1 cellular context compared by ENCODE assay signal in the genomic region with DNA sequence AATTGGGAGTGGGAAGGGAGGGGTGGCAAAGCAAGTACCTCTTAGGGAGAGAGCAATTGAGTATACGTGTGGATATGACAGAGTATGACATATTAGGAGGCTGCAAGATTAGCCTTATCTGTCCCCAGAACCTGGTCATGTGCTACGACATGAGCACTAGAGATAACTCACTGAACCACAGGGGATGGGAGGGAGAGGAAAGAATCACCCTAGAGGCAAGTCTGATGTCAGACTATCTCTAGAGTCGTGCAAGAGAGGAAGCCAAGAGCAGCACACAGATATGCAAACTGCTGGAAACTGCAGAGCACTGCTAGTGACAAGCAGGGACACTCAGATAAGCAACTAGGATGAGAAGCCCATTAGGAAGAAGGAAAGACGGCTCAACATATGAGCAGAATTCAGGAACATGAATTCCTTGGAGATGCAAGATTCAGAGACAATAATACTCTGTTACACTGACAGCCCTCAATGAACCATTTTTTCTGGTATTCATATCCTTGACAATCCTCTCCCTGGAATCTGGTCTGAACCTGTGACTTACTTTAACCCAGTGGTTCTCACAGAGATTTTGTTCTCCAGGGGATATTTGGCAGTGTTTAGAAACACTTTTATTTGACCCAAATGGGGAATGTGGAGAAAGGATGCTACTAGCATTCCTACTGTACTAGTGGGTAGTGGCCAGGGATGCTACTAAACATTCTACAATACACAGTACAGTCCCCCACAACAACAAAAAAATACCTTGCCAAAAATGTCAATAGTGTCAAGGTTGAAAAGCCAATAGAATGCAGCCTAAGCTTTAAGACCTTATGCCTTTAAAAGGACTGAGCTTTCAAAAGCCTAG.
TF ChIP-seq lines count a peak whose summit lies in the region.

No MANE protein-coding gene starts in this region.

TF ChIP-seq in K562, 482 proteins besides CTCF, POLR2A, EP300 and RAD21 (continued from another document and continues in another):
- TF ChIP-seq, protein P1, sequence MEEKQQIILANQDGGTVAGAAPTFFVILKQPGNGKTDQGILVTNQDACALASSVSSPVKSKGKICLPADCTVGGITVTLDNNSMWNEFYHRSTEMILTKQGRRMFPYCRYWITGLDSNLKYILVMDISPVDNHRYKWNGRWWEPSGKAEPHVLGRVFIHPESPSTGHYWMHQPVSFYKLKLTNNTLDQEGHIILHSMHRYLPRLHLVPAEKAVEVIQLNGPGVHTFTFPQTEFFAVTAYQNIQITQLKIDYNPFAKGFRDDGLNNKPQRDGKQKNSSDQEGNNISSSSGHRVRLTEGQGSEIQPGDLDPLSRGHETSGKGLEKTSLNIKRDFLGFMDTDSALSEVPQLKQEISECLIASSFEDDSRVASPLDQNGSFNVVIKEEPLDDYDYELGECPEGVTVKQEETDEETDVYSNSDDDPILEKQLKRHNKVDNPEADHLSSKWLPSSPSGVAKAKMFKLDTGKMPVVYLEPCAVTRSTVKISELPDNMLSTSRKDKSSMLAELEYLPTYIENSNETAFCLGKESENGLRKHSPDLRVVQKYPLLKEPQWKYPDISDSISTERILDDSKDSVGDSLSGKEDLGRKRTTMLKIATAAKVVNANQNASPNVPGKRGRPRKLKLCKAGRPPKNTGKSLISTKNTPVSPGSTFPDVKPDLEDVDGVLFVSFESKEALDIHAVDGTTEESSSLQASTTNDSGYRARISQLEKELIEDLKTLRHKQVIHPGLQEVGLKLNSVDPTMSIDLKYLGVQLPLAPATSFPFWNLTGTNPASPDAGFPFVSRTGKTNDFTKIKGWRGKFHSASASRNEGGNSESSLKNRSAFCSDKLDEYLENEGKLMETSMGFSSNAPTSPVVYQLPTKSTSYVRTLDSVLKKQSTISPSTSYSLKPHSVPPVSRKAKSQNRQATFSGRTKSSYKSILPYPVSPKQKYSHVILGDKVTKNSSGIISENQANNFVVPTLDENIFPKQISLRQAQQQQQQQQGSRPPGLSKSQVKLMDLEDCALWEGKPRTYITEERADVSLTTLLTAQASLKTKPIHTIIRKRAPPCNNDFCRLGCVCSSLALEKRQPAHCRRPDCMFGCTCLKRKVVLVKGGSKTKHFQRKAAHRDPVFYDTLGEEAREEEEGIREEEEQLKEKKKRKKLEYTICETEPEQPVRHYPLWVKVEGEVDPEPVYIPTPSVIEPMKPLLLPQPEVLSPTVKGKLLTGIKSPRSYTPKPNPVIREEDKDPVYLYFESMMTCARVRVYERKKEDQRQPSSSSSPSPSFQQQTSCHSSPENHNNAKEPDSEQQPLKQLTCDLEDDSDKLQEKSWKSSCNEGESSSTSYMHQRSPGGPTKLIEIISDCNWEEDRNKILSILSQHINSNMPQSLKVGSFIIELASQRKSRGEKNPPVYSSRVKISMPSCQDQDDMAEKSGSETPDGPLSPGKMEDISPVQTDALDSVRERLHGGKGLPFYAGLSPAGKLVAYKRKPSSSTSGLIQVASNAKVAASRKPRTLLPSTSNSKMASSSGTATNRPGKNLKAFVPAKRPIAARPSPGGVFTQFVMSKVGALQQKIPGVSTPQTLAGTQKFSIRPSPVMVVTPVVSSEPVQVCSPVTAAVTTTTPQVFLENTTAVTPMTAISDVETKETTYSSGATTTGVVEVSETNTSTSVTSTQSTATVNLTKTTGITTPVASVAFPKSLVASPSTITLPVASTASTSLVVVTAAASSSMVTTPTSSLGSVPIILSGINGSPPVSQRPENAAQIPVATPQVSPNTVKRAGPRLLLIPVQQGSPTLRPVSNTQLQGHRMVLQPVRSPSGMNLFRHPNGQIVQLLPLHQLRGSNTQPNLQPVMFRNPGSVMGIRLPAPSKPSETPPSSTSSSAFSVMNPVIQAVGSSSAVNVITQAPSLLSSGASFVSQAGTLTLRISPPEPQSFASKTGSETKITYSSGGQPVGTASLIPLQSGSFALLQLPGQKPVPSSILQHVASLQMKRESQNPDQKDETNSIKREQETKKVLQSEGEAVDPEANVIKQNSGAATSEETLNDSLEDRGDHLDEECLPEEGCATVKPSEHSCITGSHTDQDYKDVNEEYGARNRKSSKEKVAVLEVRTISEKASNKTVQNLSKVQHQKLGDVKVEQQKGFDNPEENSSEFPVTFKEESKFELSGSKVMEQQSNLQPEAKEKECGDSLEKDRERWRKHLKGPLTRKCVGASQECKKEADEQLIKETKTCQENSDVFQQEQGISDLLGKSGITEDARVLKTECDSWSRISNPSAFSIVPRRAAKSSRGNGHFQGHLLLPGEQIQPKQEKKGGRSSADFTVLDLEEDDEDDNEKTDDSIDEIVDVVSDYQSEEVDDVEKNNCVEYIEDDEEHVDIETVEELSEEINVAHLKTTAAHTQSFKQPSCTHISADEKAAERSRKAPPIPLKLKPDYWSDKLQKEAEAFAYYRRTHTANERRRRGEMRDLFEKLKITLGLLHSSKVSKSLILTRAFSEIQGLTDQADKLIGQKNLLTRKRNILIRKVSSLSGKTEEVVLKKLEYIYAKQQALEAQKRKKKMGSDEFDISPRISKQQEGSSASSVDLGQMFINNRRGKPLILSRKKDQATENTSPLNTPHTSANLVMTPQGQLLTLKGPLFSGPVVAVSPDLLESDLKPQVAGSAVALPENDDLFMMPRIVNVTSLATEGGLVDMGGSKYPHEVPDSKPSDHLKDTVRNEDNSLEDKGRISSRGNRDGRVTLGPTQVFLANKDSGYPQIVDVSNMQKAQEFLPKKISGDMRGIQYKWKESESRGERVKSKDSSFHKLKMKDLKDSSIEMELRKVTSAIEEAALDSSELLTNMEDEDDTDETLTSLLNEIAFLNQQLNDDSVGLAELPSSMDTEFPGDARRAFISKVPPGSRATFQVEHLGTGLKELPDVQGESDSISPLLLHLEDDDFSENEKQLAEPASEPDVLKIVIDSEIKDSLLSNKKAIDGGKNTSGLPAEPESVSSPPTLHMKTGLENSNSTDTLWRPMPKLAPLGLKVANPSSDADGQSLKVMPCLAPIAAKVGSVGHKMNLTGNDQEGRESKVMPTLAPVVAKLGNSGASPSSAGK (IDR thresholded peaks at IDR 0.05), result no peak
- TF ChIP-seq PML (IDR thresholded peaks at IDR 0.05; ENCODE audit: low read length) (peak; percentile 100), BMI1 (IDR thresholded peaks at IDR 0.05; ENCODE audit: low read length) (no peak), MCM2 (IDR thresholded peaks at IDR 0.05; ENCODE audit: low read depth) (no peak), CBFA2T2 (conservative IDR thresholded peaks at IDR 0.05) (peak; percentile 100), PHF8 (IDR thresholded peaks at IDR 0.05; ENCODE audit: borderline replicate concordance, low read length) (no peak), ZNF695 (CRISPR knock-in tag; IDR thresholded peaks at IDR 0.05) (no peak), CBFA2T3 (IDR thresholded peaks at IDR 0.05) (peak; percentile 100), POLR3G (IDR thresholded peaks at IDR 0.05; ENCODE audit: extremely low read depth, insufficient read length, insufficient replicate concordance) (no peak), ZNF717 (CRISPR knock-in tag; IDR thresholded peaks at IDR 0.05) (no peak), TEAD1 (CRISPR knock-in tag; IDR thresholded peaks at IDR 0.05) (peak; percentile 77 to 96; a peak in 3 of 4 replicates), ZNF282 (CRISPR knock-in tag; IDR thresholded peaks at IDR 0.05) (no peak), RBFOX2 (IDR thresholded peaks at IDR 0.05; ENCODE audit: low read depth, low read length) (peak; percentile 42; the same call in 1 of the 2 replicates), SIX5 (IDR thresholded peaks at IDR 0.05; ENCODE audit: borderline replicate concordance in 1 of 2, insufficient read depth in 1 of 2, low read depth in 1 of 2, low read length in 2 of 2) (no peak), ZBTB8A (IDR thresholded peaks at IDR 0.05; ENCODE audit: partially characterized antibody) (no peak)
- TF ChIP-seq, protein P2, sequence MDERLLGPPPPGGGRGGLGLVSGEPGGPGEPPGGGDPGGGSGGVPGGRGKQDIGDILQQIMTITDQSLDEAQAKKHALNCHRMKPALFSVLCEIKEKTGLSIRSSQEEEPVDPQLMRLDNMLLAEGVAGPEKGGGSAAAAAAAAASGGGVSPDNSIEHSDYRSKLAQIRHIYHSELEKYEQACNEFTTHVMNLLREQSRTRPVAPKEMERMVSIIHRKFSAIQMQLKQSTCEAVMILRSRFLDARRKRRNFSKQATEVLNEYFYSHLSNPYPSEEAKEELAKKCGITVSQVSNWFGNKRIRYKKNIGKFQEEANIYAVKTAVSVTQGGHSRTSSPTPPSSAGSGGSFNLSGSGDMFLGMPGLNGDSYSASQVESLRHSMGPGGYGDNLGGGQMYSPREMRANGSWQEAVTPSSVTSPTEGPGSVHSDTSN (CRISPR knock-in tag; IDR thresholded peaks at IDR 0.05; ENCODE audit: low read depth), result no peak
- TF ChIP-seq, protein P2 (tag; conservative IDR thresholded peaks at IDR 0.05; ENCODE audit: low read depth), result peak; percentile 99
- TF ChIP-seq, protein P3, sequence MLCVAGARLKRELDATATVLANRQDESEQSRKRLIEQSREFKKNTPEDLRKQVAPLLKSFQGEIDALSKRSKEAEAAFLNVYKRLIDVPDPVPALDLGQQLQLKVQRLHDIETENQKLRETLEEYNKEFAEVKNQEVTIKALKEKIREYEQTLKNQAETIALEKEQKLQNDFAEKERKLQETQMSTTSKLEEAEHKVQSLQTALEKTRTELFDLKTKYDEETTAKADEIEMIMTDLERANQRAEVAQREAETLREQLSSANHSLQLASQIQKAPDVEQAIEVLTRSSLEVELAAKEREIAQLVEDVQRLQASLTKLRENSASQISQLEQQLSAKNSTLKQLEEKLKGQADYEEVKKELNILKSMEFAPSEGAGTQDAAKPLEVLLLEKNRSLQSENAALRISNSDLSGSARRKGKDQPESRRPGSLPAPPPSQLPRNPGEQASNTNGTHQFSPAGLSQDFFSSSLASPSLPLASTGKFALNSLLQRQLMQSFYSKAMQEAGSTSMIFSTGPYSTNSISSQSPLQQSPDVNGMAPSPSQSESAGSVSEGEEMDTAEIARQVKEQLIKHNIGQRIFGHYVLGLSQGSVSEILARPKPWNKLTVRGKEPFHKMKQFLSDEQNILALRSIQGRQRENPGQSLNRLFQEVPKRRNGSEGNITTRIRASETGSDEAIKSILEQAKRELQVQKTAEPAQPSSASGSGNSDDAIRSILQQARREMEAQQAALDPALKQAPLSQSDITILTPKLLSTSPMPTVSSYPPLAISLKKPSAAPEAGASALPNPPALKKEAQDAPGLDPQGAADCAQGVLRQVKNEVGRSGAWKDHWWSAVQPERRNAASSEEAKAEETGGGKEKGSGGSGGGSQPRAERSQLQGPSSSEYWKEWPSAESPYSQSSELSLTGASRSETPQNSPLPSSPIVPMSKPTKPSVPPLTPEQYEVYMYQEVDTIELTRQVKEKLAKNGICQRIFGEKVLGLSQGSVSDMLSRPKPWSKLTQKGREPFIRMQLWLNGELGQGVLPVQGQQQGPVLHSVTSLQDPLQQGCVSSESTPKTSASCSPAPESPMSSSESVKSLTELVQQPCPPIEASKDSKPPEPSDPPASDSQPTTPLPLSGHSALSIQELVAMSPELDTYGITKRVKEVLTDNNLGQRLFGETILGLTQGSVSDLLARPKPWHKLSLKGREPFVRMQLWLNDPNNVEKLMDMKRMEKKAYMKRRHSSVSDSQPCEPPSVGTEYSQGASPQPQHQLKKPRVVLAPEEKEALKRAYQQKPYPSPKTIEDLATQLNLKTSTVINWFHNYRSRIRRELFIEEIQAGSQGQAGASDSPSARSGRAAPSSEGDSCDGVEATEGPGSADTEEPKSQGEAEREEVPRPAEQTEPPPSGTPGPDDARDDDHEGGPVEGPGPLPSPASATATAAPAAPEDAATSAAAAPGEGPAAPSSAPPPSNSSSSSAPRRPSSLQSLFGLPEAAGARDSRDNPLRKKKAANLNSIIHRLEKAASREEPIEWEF (CRISPR knock-in tag; IDR thresholded peaks at IDR 0.05), result peak; percentile 94
- TF ChIP-seq, protein P4, sequence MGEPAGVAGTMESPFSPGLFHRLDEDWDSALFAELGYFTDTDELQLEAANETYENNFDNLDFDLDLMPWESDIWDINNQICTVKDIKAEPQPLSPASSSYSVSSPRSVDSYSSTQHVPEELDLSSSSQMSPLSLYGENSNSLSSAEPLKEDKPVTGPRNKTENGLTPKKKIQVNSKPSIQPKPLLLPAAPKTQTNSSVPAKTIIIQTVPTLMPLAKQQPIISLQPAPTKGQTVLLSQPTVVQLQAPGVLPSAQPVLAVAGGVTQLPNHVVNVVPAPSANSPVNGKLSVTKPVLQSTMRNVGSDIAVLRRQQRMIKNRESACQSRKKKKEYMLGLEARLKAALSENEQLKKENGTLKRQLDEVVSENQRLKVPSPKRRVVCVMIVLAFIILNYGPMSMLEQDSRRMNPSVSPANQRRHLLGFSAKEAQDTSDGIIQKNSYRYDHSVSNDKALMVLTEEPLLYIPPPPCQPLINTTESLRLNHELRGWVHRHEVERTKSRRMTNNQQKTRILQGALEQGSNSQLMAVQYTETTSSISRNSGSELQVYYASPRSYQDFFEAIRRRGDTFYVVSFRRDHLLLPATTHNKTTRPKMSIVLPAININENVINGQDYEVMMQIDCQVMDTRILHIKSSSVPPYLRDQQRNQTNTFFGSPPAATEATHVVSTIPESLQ (CRISPR knock-in tag; IDR thresholded peaks at IDR 0.05), result no peak
- TF ChIP-seq, protein P5, sequence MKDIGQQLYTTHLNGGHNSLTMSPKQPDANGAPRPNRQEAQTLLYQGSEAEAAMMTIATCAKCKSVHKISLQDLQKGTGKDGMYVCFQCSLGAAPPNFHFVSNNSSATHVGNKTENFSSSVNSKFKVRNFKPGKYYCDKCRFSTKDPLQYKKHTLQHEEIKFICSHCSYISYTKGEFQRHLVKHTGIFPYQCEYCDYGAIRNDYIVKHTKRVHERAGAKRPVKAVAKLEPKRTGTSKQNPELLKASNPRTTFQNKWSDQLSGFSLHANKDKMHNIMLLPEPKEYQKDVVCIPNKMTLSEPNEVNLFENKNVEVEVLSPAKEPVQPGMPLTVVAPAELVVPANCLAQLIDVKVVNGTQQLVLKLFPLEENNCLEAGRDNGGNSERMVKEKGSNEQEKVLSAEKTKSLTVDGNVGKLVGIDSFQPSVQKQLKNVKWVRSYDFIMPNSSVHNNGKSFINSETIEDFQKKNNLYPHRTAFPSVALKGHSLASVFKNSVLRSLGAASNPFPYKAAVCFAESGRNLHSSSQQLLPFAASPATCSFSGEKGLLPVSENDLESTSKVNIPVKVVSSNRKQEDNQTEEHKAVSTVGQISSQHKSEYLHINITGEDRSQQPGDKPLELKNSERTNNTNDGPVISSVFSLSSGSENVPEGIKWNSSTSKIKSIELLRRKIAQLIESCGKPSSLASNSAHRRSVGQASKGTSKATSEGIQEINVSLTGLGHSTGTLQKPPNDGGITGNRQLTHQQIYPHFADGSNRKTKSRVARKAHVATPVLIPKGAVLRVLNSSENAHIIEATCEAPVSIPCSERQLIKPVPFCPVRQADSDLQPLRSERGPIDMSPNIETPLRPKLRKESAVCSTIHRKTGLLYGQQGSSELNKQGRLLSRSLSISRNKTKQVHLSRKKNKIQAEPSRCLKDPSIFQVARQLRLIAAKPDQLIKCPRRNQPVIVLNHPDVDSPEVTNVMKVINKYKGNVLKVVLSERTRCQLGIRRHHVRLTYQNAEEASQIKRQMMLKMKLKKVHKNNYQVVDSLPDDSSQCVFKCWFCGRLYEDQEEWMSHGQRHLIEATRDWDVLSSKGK (CRISPR knock-in tag; IDR thresholded peaks at IDR 0.05), result no peak
- TF ChIP-seq, protein P6, sequence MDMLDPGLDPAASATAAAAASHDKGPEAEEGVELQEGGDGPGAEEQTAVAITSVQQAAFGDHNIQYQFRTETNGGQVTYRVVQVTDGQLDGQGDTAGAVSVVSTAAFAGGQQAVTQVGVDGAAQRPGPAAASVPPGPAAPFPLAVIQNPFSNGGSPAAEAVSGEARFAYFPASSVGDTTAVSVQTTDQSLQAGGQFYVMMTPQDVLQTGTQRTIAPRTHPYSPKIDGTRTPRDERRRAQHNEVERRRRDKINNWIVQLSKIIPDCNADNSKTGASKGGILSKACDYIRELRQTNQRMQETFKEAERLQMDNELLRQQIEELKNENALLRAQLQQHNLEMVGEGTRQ (CRISPR knock-in tag; IDR thresholded peaks at IDR 0.05), result no peak; the same call in 1 of the 2 replicates
